ENCODE assay signal across 8 cellular contexts in the genomic region with DNA sequence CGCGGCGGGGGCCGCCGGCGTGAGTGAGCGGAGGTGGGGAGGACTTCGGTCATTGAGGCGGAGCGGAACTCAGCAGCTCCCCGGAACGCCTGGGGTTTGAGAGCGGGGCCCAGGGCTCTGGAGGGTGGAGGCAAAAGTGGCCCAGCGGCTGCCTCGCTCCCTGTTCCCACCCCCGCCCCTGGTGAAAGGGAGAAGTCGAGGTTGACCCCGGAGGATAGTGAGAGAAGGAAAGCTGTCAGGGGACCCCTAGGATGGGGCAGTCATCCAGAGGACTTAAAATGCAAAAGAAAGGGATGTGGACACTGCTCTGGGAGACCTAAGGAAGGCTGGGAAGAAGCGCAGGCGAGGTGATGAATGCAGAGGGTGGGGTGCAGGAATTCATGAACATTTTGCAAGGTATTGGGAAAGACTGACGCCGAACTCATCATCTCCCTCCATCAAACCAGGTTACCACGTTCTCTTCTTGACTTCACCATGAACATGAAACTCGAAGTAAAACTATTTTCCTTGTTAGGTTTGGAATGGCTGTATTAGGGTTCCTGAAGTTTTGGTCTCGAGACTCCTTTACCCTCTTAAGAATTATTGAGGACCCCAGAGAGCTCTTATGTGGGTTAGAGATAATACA. TPM values are rescaled to one million over a fixed set of nuclear protein-coding genes. Genes with fewer than 3 reads are reported as not detected.
DNase-seq lines count a peak whose midpoint lies in the region; ATAC-seq, FAIRE-seq and TF ChIP-seq lines count a peak whose summit lies in the region.

No MANE protein-coding gene starts in this region.

- peak overlapping the region; percentile 97 for H3K27ac Mint-ChIP-seq in activated CD8-positive, alpha-beta T cell treated with anti-CD3 and anti-CD28 coated beads, Interleukin-2, amount 10 ng/mL, durations not matched to agents 7 days and 5 days

- H3K27me3 ChIP-seq in BJ (ENCODE audit: control insufficient read depth, insufficient read depth, low read length) (no peaks in the 10 kb centered on the region), HUES64 (ENCODE audit: insufficient read depth, low read length) (no peaks in the 10 kb centered on the region), cardiac muscle cell (no peaks in the 10 kb centered on the region)

- TF ChIP-seq CTCF in BJ (IDR thresholded peaks at IDR 0.05; ENCODE audit: insufficient read depth, low read depth, low read length) (no peak), cardiac muscle cell (IDR thresholded peaks at IDR 0.05; ENCODE audit: low read depth, low read length) (no peak)

- peaks cover 61% of the 10 kb centered on the region for H3K4me1 Mint-ChIP-seq in activated CD8-positive, alpha-beta T cell treated with anti-CD3 and anti-CD28 coated beads, Interleukin-2, amount 10 ng/mL, durations not matched to agents 7 days and 5 days (ENCODE audit: low read depth)

- peak; percentile 58 for FAIRE-seq in GM19239 (lab: Jason Lieb, UNC)

- H3K9me3 ChIP-seq in HUES64 (ENCODE audit: insufficient read depth, low read depth, low read length) (no peaks in the 10 kb centered on the region), cardiac muscle cell (ENCODE audit: low read depth) (no peaks in the 10 kb centered on the region)

- H3K36me3 ChIP-seq in BJ (ENCODE audit: control insufficient read depth, insufficient read depth, low read length) (no peaks in the 10 kb centered on the region), HUES64 (ENCODE audit: insufficient read depth, low read length) (no peaks in the 10 kb centered on the region; the same call in 1 of the 2 replicates), cardiac muscle cell (no peaks in the 10 kb centered on the region)

- 5% methylated on average over 24 of the region's 25 CpGs for WGBS in HUES64

- DNase-seq in BJ (ENCODE audit: low read depth), result no peak
- no peak for DNase-seq in GM19239 (ENCODE audit: insufficient read length, low spot score)
- no peak for DNase-seq in activated CD8-positive, alpha-beta T cell treated with anti-CD3 and anti-CD28 coated beads, Interleukin-2, amount 10 ng/mL, durations not matched to agents 7 days and 5 days
- peak in 1 of 2 donors; percentile 34 for DNase-seq in cardiac muscle cell (ENCODE audit: low read depth in 1 of 2, low spot score in 1 of 2)
- DNase-seq in pons (ENCODE audit: low spot score), result peak; percentile 23
- DNase-seq in NCI-H1436 treated with DMSO at 0.1 percent for 48 hours (lab: John Stamatoyannopoulos, UW), result no peak

- peak overlapping the region; percentile 98 for H3K4me3 Mint-ChIP-seq in activated CD8-positive, alpha-beta T cell treated with anti-CD3 and anti-CD28 coated beads, Interleukin-2, amount 10 ng/mL, durations not matched to agents 7 days and 5 days

- no peaks in the 10 kb centered on the region for H3K9me3 Mint-ChIP-seq in activated CD8-positive, alpha-beta T cell treated with anti-CD3 and anti-CD28 coated beads, Interleukin-2, amount 10 ng/mL, durations not matched to agents 7 days and 5 days (ENCODE audit: insufficient read depth)

- CTCF ChIA-PET in BJ (lab: Yijun Ruan, JAX), result interaction anchor here (0.9 to 1.8 kb wide), 9 partner anchors 9 to 97 kb away, joined by 3 to 6 read pairs (median 3); no protein-coding TSS in a partner anchor
- CTCF ChIA-PET in activated CD8-positive, alpha-beta T cell treated with anti-CD3 and anti-CD28 coated beads, Interleukin-2, amount 10 ng/mL, durations not matched to agents 7 days and 5 days (lab: Charles Lee), result interaction anchor here (0.8 to 4.7 kb wide), 17 partner anchors 10 to 142 kb away, joined by 3 to 39 read pairs (median 4); no protein-coding TSS in a partner anchor

- ATAC-seq in activated CD8-positive, alpha-beta T cell treated with anti-CD3 and anti-CD28 coated beads, Interleukin-2, amount 10 ng/mL, durations not matched to agents 7 days and 5 days, result peak; percentile 38
- ATAC-seq in GM18909 (IDR thresholded peaks at IDR 0.05; ENCODE audit: poor library complexity, unreplicated experiment), result no peak

- peak overlapping the region; percentile 64 for H3K4me3 ChIP-seq in BJ (ENCODE audit: low read depth, low read length)
- peak overlapping the region; percentile 77 for H3K4me3 ChIP-seq in HUES64 (ENCODE audit: low read length)
- H3K4me3 ChIP-seq in cardiac muscle cell, result peak overlapping the region; percentile 85

- peak overlapping the region; percentile 81 for H3K9ac ChIP-seq in HUES64 (ENCODE audit: low read depth, low read length)

- H3K27ac ChIP-seq in HUES64 (ENCODE audit: low read depth, low read length) (peak overlapping the region; percentile 77; the same call in 1 of the 2 replicates), cardiac muscle cell (peak overlapping the region; percentile 96)

- H3K4me1 ChIP-seq in HUES64 (ENCODE audit: insufficient read depth, low read length) (peaks cover 10% of the 10 kb centered on the region), cardiac muscle cell (ENCODE audit: low read depth) (peaks cover 10% of the 10 kb centered on the region)

- POLR2A ChIA-PET in BJ (lab: Charles Lee), result no interaction called here
- POLR2A ChIA-PET in activated CD8-positive, alpha-beta T cell treated with anti-CD3 and anti-CD28 coated beads, Interleukin-2, amount 10 ng/mL, durations not matched to agents 7 days and 5 days (lab: Charles Lee), result interaction anchor here (0.9 to 5.7 kb wide), 25 partner anchors 11 to 148 kb away, joined by 3 to 85 read pairs (median 7); no protein-coding TSS in a partner anchor

- peaks cover 38% of the 10 kb centered on the region for H3K36me3 Mint-ChIP-seq in activated CD8-positive, alpha-beta T cell treated with anti-CD3 and anti-CD28 coated beads, Interleukin-2, amount 10 ng/mL, durations not matched to agents 7 days and 5 days (ENCODE audit: low read depth)

- H3K27me3 Mint-ChIP-seq in activated CD8-positive, alpha-beta T cell treated with anti-CD3 and anti-CD28 coated beads, Interleukin-2, amount 10 ng/mL, durations not matched to agents 7 days and 5 days (ENCODE audit: low read depth), result no peaks in the 10 kb centered on the region

RNA-seq across cellular contexts. Expression of a gene that starts 0.8 kb away (rescaled TPM):
- polyA plus RNA-seq in BJ (2011; rRNA removed) (11.4 and 22.9 TPM in 2 replicates), cardiac muscle cell (33.6 and 36.6 TPM in 2 replicates)
- 14.6 and 20.9 TPM in 2 replicates for polyA minus RNA-seq in BJ (2011; rRNA and poly(A)+ RNA removed)
- 11.5 TPM for polyA plus RNA-seq in HUES64 (2013, experiment 1 of 2)
- 12.4 TPM for polyA plus RNA-seq in HUES64 (2013, experiment 2 of 2)
- total RNA-seq in activated CD8-positive, alpha-beta T cell treated with anti-CD3 and anti-CD28 coated beads, Interleukin-2, amount 10 ng/mL, durations not matched to agents 7 days and 5 days, result 10 to 100 TPM; 52.7 to 57.1 TPM
- total RNA-seq in cardiac muscle cell, result 38.9 and 51.8 TPM in 2 replicates

RNA-seq across cellular contexts. Expression of a gene that starts 43.2 kb away (rescaled TPM):
- polyA plus RNA-seq in BJ (2011; rRNA removed), result 81.8 and 107 TPM in 2 replicates
- 80.1 and 95.0 TPM in 2 replicates for polyA minus RNA-seq in BJ (2011; rRNA and poly(A)+ RNA removed)
- polyA plus RNA-seq in HUES64 (2013, experiment 1 of 2), result 1.7 TPM
- polyA plus RNA-seq in HUES64 (2013, experiment 2 of 2), result 1.3 TPM
- total RNA-seq in activated CD8-positive, alpha-beta T cell treated with anti-CD3 and anti-CD28 coated beads, Interleukin-2, amount 10 ng/mL, durations not matched to agents 7 days and 5 days, result not detected
- 225 and 367 TPM in 2 replicates for total RNA-seq in cardiac muscle cell
- polyA plus RNA-seq in cardiac muscle cell, result 110 and 152 TPM in 2 replicates

Comparison
In these comparisons a context has a peak if more than half of its experiments do, and no peak if none do; other contexts are left out.
1. RNA of a gene that starts 43.2 kb away (total RNA-seq): 225 to 367 TPM in cardiac muscle cell; not detected in activated CD8-positive, alpha-beta T cell treated with anti-CD3 and anti-CD28 coated beads, Interleukin-2, amount 10 ng/mL, durations not matched to agents 7 days and 5 days; every median in the first group is over 100 times any median in the second.
2. Peak in every context shown above with its lines, with median percentiles within 50 percentile points of each other: H3K4me3 ChIP-seq.